ENCODE assay signal across 1 cellular context in genomic region chr20:62815066-62815991, GRCh38.
TF ChIP-seq lines count a peak whose summit lies in the region.

No MANE protein-coding gene starts in this region.

TF ChIP-seq in GM23338, 12 proteins besides CTCF, POLR2A, EP300 and RAD21 (continued from another document):
- no peak for TF ChIP-seq ZNF462 (CRISPR knock-in tag; IDR thresholded peaks at IDR 0.05)
- no peak for TF ChIP-seq CREB1 (CRISPR knock-in tag; IDR thresholded peaks at IDR 0.05; ENCODE audit: low read depth)
- TF ChIP-seq, protein P1, sequence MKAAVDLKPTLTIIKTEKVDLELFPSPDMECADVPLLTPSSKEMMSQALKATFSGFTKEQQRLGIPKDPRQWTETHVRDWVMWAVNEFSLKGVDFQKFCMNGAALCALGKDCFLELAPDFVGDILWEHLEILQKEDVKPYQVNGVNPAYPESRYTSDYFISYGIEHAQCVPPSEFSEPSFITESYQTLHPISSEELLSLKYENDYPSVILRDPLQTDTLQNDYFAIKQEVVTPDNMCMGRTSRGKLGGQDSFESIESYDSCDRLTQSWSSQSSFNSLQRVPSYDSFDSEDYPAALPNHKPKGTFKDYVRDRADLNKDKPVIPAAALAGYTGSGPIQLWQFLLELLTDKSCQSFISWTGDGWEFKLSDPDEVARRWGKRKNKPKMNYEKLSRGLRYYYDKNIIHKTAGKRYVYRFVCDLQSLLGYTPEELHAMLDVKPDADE (IDR thresholded peaks at IDR 0.05): no peak
